ENCODE assay signal across 1 cellular context in the genomic region with DNA sequence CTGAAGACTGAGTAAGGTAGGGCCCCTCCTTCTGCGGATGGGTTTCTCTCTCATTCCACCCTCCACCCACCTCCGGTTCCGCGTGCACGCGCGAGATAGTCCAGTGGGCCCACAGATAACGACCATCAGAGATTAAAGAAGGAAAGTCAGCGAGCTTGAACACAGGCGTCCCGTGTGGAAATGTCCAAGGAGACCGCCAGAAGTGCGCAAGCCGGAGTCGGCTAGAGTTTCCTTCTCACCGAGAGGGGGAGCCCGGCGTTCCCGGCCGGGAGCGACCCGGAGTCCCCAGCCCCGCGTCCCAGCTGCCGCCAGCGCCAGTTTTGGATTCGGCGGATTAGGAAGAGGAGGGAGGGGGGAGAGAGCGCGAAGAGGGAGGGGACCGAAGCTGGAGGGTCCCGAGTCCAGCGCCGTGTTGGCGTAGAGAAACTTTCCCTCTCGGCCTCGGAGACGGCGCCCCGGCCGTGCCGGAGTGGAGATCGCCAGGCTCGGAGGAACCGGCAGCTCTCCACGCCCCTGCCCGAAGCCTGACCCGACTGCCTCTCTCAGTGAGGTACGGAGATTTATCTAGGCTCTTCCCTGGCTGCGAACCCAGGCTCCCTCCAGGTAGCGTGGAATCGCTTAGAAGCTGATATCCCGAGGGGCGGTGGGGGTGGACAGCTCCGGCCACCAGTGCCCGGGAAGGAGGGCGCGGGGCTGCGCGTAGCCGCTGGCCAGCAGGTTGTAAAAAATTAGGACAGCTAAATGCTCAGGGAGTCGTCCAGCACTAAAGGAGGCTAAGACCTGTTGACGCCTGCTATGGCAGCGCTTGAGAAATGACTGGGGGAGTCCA.
TF ChIP-seq lines count a peak whose summit lies in the region.

TSS of gene GULP1 (plus strand) at position 258 of the 829 bp plus-strand sequence. CDS start 185,829 bp downstream, outside the sequence.

TF ChIP-seq in K562, 482 proteins besides CTCF, POLR2A, EP300 and RAD21 (continued from another document and continues in another):
- TF ChIP-seq, protein P1, sequence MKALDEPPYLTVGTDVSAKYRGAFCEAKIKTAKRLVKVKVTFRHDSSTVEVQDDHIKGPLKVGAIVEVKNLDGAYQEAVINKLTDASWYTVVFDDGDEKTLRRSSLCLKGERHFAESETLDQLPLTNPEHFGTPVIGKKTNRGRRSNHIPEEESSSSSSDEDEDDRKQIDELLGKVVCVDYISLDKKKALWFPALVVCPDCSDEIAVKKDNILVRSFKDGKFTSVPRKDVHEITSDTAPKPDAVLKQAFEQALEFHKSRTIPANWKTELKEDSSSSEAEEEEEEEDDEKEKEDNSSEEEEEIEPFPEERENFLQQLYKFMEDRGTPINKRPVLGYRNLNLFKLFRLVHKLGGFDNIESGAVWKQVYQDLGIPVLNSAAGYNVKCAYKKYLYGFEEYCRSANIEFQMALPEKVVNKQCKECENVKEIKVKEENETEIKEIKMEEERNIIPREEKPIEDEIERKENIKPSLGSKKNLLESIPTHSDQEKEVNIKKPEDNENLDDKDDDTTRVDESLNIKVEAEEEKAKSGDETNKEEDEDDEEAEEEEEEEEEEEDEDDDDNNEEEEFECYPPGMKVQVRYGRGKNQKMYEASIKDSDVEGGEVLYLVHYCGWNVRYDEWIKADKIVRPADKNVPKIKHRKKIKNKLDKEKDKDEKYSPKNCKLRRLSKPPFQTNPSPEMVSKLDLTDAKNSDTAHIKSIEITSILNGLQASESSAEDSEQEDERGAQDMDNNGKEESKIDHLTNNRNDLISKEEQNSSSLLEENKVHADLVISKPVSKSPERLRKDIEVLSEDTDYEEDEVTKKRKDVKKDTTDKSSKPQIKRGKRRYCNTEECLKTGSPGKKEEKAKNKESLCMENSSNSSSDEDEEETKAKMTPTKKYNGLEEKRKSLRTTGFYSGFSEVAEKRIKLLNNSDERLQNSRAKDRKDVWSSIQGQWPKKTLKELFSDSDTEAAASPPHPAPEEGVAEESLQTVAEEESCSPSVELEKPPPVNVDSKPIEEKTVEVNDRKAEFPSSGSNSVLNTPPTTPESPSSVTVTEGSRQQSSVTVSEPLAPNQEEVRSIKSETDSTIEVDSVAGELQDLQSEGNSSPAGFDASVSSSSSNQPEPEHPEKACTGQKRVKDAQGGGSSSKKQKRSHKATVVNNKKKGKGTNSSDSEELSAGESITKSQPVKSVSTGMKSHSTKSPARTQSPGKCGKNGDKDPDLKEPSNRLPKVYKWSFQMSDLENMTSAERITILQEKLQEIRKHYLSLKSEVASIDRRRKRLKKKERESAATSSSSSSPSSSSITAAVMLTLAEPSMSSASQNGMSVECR (CRISPR knock-in tag; IDR thresholded peaks at IDR 0.05): no peak
- TF ChIP-seq SMC3 (conservative IDR thresholded peaks at IDR 0.05; ENCODE audit: insufficient read depth, low read depth, low read length) (no peak), PTRF (tag; IDR thresholded peaks at IDR 0.05) (no peak), CEBPG (CRISPR knock-in tag; IDR thresholded peaks at IDR 0.05) (no peak), CEBPG (tag; conservative IDR thresholded peaks at IDR 0.05 in 1 of 2, IDR thresholded peaks at IDR 0.05 in 1 of 2) (no peak), SUPT5H (IDR thresholded peaks at IDR 0.05) (no peak), ZNF143 (CRISPR knock-in tag; IDR thresholded peaks at IDR 0.05) (no peak), HINFP (tag; conservative IDR thresholded peaks at IDR 0.05; ENCODE audit: low read depth) (no peak), ZNF232 (CRISPR knock-in tag; IDR thresholded peaks at IDR 0.05) (no peak), TAF1 (IDR thresholded peaks at IDR 0.05; ENCODE audit: control insufficient read depth, extremely low read depth, insufficient read depth, low read length, severe bottlenecking) (peak; percentile 48), GTF2A2 (tag; IDR thresholded peaks at IDR 0.05) (no peak), DDX20 (tag; IDR thresholded peaks at IDR 0.05; ENCODE audit: low read depth) (no peak), VEZF1 (CRISPR knock-in tag; IDR thresholded peaks at IDR 0.05) (peak; percentile 69; the same call in 1 of the 2 replicates), SIN3B (IDR thresholded peaks at IDR 0.05; ENCODE audit: low read depth) (no peak), ZNF41 (CRISPR knock-in tag; conservative IDR thresholded peaks at IDR 0.05) (no peak), CREB5 (CRISPR knock-in tag; IDR thresholded peaks at IDR 0.05) (no peak), TBL1XR1 (IDR thresholded peaks at IDR 0.05; ENCODE audit: low read length in 2 of 2) (no peak), RCOR1 (IDR thresholded peaks at IDR 0.05; ENCODE audit: borderline replicate concordance in 1 of 2, low read depth in 2 of 2, low read length in 2 of 2) (no peak), TBP (optimal IDR thresholded peaks at IDR 0.05; ENCODE audit: low read depth, low read length) (peak; percentile 47), HNRNPH1 (optimal IDR thresholded peaks at IDR 0.05; ENCODE audit: low read depth, low read length) (no peak), ZNF239 (CRISPR knock-in tag; IDR thresholded peaks at IDR 0.05) (no peak), NCOA1 (IDR thresholded peaks at IDR 0.05; ENCODE audit: low read depth) (0 out of 2 replicates have a peak, but pooled peaks have one; percentile 34), SMARCC2 (IDR thresholded peaks at IDR 0.05; ENCODE audit: low read depth) (no peak), PYGO2 (tag; IDR thresholded peaks at IDR 0.05) (no peak), ZNF212 (CRISPR knock-in tag; IDR thresholded peaks at IDR 0.05) (no peak), SOX6 (IDR thresholded peaks at IDR 0.05) (peak; percentile 32; the same call in 1 of the 2 replicates), RBM17 (IDR thresholded peaks at IDR 0.05; ENCODE audit: borderline replicate concordance, low read depth, low read length) (no peak), HNRNPUL1 (IDR thresholded peaks at IDR 0.05; ENCODE audit: low read length) (no peak), ZSCAN32 (CRISPR knock-in tag; IDR thresholded peaks at IDR 0.05) (no peak), RAD51 (IDR thresholded peaks at IDR 0.05; ENCODE audit: borderline replicate concordance, low read depth) (no peak), RFX7 (CRISPR knock-in tag; IDR thresholded peaks at IDR 0.05) (no peak), ZNF253 (CRISPR knock-in tag; conservative IDR thresholded peaks at IDR 0.05) (no peak), KLF1 (tag; IDR thresholded peaks at IDR 0.05) (no peak), PRMT5 (CRISPR knock-in tag; IDR thresholded peaks at IDR 0.05) (no peak)
- TF ChIP-seq, protein P2, sequence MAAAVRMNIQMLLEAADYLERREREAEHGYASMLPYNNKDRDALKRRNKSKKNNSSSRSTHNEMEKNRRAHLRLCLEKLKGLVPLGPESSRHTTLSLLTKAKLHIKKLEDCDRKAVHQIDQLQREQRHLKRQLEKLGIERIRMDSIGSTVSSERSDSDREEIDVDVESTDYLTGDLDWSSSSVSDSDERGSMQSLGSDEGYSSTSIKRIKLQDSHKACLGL (CRISPR knock-in tag; IDR thresholded peaks at IDR 0.05; ENCODE audit: borderline replicate concordance, poor library complexity, severe bottlenecking): no peak
- TF ChIP-seq, protein P3, sequence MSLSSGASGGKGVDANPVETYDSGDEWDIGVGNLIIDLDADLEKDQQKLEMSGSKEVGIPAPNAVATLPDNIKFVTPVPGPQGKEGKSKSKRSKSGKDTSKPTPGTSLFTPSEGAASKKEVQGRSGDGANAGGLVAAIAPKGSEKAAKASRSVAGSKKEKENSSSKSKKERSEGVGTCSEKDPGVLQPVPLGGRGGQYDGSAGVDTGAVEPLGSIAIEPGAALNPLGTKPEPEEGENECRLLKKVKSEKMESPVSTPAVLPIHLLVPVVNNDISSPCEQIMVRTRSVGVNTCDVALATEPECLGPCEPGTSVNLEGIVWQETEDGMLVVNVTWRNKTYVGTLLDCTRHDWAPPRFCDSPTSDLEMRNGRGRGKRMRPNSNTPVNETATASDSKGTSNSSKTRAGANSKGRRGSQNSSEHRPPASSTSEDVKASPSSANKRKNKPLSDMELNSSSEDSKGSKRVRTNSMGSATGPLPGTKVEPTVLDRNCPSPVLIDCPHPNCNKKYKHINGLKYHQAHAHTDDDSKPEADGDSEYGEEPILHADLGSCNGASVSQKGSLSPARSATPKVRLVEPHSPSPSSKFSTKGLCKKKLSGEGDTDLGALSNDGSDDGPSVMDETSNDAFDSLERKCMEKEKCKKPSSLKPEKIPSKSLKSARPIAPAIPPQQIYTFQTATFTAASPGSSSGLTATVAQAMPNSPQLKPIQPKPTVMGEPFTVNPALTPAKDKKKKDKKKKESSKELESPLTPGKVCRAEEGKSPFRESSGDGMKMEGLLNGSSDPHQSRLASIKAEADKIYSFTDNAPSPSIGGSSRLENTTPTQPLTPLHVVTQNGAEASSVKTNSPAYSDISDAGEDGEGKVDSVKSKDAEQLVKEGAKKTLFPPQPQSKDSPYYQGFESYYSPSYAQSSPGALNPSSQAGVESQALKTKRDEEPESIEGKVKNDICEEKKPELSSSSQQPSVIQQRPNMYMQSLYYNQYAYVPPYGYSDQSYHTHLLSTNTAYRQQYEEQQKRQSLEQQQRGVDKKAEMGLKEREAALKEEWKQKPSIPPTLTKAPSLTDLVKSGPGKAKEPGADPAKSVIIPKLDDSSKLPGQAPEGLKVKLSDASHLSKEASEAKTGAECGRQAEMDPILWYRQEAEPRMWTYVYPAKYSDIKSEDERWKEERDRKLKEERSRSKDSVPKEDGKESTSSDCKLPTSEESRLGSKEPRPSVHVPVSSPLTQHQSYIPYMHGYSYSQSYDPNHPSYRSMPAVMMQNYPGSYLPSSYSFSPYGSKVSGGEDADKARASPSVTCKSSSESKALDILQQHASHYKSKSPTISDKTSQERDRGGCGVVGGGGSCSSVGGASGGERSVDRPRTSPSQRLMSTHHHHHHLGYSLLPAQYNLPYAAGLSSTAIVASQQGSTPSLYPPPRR (CRISPR knock-in tag; IDR thresholded peaks at IDR 0.05; ENCODE audit: borderline replicate concordance): peak; percentile 79; the same call in 1 of the 2 replicates
- TF ChIP-seq, protein P4, sequence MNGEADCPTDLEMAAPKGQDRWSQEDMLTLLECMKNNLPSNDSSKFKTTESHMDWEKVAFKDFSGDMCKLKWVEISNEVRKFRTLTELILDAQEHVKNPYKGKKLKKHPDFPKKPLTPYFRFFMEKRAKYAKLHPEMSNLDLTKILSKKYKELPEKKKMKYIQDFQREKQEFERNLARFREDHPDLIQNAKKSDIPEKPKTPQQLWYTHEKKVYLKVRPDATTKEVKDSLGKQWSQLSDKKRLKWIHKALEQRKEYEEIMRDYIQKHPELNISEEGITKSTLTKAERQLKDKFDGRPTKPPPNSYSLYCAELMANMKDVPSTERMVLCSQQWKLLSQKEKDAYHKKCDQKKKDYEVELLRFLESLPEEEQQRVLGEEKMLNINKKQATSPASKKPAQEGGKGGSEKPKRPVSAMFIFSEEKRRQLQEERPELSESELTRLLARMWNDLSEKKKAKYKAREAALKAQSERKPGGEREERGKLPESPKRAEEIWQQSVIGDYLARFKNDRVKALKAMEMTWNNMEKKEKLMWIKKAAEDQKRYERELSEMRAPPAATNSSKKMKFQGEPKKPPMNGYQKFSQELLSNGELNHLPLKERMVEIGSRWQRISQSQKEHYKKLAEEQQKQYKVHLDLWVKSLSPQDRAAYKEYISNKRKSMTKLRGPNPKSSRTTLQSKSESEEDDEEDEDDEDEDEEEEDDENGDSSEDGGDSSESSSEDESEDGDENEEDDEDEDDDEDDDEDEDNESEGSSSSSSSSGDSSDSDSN (IDR thresholded peaks at IDR 0.05; ENCODE audit: borderline replicate concordance in 1 of 2, low read depth in 2 of 2, low read length in 2 of 2): peak; percentile 76 to 82; a peak in 2 of 4 replicates
- TF ChIP-seq, protein P5, sequence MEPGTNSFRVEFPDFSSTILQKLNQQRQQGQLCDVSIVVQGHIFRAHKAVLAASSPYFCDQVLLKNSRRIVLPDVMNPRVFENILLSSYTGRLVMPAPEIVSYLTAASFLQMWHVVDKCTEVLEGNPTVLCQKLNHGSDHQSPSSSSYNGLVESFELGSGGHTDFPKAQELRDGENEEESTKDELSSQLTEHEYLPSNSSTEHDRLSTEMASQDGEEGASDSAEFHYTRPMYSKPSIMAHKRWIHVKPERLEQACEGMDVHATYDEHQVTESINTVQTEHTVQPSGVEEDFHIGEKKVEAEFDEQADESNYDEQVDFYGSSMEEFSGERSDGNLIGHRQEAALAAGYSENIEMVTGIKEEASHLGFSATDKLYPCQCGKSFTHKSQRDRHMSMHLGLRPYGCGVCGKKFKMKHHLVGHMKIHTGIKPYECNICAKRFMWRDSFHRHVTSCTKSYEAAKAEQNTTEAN (CRISPR knock-in tag; IDR thresholded peaks at IDR 0.05): no peak
- TF ChIP-seq, protein P6, sequence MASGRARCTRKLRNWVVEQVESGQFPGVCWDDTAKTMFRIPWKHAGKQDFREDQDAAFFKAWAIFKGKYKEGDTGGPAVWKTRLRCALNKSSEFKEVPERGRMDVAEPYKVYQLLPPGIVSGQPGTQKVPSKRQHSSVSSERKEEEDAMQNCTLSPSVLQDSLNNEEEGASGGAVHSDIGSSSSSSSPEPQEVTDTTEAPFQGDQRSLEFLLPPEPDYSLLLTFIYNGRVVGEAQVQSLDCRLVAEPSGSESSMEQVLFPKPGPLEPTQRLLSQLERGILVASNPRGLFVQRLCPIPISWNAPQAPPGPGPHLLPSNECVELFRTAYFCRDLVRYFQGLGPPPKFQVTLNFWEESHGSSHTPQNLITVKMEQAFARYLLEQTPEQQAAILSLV (tag; IDR thresholded peaks at IDR 0.05): no peak
